Comparison of ENCODE assay signal across 1 cellular context in genomic region chr12:46430340-46430948, GRCh38.
TF ChIP-seq lines count a peak whose summit lies in the region.

No MANE protein-coding gene starts in this region.

TF ChIP-seq in SK-N-SH, 30 proteins besides CTCF, POLR2A, EP300 and RAD21 (continued from another document):
- no peak for TF ChIP-seq USF2 (IDR thresholded peaks at IDR 0.05; ENCODE audit: borderline replicate concordance, low read depth, low read length)
- TF ChIP-seq POLR2AphosphoS5 (IDR thresholded peaks at IDR 0.05; ENCODE audit: low read depth, low read length) = peak; percentile 80; the same call in 1 of the 2 replicates
- TF ChIP-seq FOSL2 (IDR thresholded peaks at IDR 0.05; ENCODE audit: borderline replicate concordance, low read depth) = peak; percentile 93
- TF ChIP-seq FOXJ3 (CRISPR knock-in tag; IDR thresholded peaks at IDR 0.05) = no peak
- no peak for TF ChIP-seq CHD2 (IDR thresholded peaks at IDR 0.05; ENCODE audit: low read length, partially characterized antibody)
- no peak for TF ChIP-seq EZH2phosphoT487 (IDR thresholded peaks at IDR 0.05; ENCODE audit: borderline replicate concordance, low read depth)
- peak; percentile 85 for TF ChIP-seq PBX3 (IDR thresholded peaks at IDR 0.05)
